In the genomic region with DNA sequence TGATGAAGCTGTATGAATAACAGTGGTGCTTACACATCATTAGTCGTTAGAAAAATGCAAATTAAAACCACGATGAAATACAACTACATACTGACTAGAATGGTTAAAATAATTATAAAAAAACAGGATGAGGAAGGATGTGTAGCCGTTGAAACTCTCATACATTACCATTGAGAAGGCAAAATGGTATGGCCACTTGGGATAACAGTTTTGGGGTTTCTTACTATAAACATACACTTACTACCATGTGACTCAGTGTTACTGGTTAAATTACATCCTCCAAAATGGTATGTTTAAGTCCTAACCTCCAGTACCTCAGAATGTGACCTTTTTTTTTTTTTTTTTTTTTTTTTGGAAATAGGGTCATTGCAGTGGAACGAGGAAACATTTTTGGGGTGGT, we compare ENCODE assay signal across 19 cellular contexts. TPM values are rescaled to one million over a fixed set of nuclear protein-coding genes. Genes with fewer than 3 reads are reported as not detected.
DNase-seq lines count a peak whose midpoint lies in the region; ATAC-seq and TF ChIP-seq lines count a peak whose summit lies in the region.
"Had no signal": no experiment of that assay in that cellular context is flagged by ENCODE, and none has a peak within 500 bp of the region (broad histone marks: within the 10 kb centered on the region; RNA-seq: fewer than 3 reads in every experiment).

No MANE protein-coding gene starts in this region.

- H2AFZ ChIP-seq in ACC112 (ENCODE audit: low read length, unreplicated experiment) (no peak overlapping the region), GM23248 (no peak overlapping the region), neuronal stem cell (ENCODE audit: low read length) (no peak overlapping the region)

- H3F3A ChIP-seq in GM23248 (ENCODE audit: insufficient read depth): peaks cover 33% of the 10 kb centered on the region

- H3K27me3 ChIP-seq in ACC112 (ENCODE audit: insufficient read depth, low read length): no peaks in the 10 kb centered on the region
- no peaks in the 10 kb centered on the region for H3K27me3 ChIP-seq in GM23248 (replicated peaks; ENCODE audit: insufficient read depth)
- no peaks in the 10 kb centered on the region for H3K27me3 ChIP-seq in neuronal stem cell (ENCODE audit: control insufficient read depth in 3 of 3, insufficient read depth in 3 of 3, low read depth in 1 of 3, low read length in 3 of 3)
- H3K27me3 ChIP-seq: BLaER1 had no signal

- no peaks in the 10 kb centered on the region for H3K9me2 ChIP-seq in GM23248 (ENCODE audit: insufficient read depth)

- H3K36me3 ChIP-seq in ACC112 (ENCODE audit: insufficient read depth, low read length): no peaks in the 10 kb centered on the region
- H3K36me3 ChIP-seq in GM23248 (ENCODE audit: low read depth): no peaks in the 10 kb centered on the region
- H3K36me3 ChIP-seq in neuronal stem cell (replicated peaks in 1 of 2; ENCODE audit: control insufficient read depth in 2 of 2, insufficient read depth in 2 of 2, low read length in 2 of 2): peaks cover 0 to 5% of the 10 kb centered on the region in 2 donors

- DNase-seq in GM23248 (peak; percentile 26), RKO (ENCODE audit: low spot score) (peak; percentile 9), fibroblast of mammary gland (ENCODE audit: low read depth) (peak; percentile 56), neuronal stem cell (ENCODE audit: low spot score) (no peak), amniotic stem cell (lab: John Stamatoyannopoulos, UW) (no peak)
- DNase-seq: CD4-positive, alpha-beta memory T cell; H7; NCI-H1092 treated with DMSO at 0.1 percent for 48 hours; NCI-H146; NCI-H2081; NCI-H2171 treated with DMSO at 0.1 percent for 48 hours; NCI-H446; NCI-H69; NK-92 treated with Interleukin-12 subunit alpha and Interleukin-12 subunit beta, amount 100 ng/mL, for 24 hours; Right ventricle myocardium superior had no signal

- no peak for TF ChIP-seq CTCF in fibroblast of mammary gland (conservative IDR thresholded peaks at IDR 0.05; ENCODE audit: control insufficient read depth, insufficient read depth, low read depth, low read length)

- no peak for ATAC-seq in HG03159 (IDR thresholded peaks at IDR 0.05; ENCODE audit: unreplicated experiment)
- ATAC-seq: K562 had no signal

- H3K79me1 ChIP-seq in neuronal stem cell (ENCODE audit: low read depth, low read length): no peaks in the 10 kb centered on the region

- H3K9ac ChIP-seq in GM23248: no peak overlapping the region
- no peak overlapping the region for H3K9ac ChIP-seq in neuronal stem cell (ENCODE audit: low read depth, low read length, poor library complexity)
- H3K9ac ChIP-seq: BLaER1 had no signal

- no peak overlapping the region for H3K14ac ChIP-seq in neuronal stem cell (ENCODE audit: low read length)

- H3K4ac ChIP-seq in neuronal stem cell (ENCODE audit: low read length): no peak overlapping the region

- no peak overlapping the region for H2BK15ac ChIP-seq in neuronal stem cell (ENCODE audit: low read length)

- 16 to 19% methylated on average over 4 of the region's 4 CpGs for WGBS in GM23248 (ENCODE audit: low coverage in 1 of 2, low lambda C conversion rate in 2 of 2, missing lambda C conversion rate in 2 of 2), 2 experiments
- WGBS in neuronal stem cell (ENCODE audit: extremely low coverage in 2 of 2, insufficient read length in 2 of 2, insufficient replicate concordance in 1 of 2), 2 donors: no CpG with 5 or more reads among the region's 4 CpGs

- H3K4me1 ChIP-seq in ACC112 (ENCODE audit: control insufficient read depth, insufficient read depth, low read length, unreplicated experiment) (peaks cover 25% of the 10 kb centered on the region), GM23248 (ENCODE audit: insufficient read depth) (peaks cover 32% of the 10 kb centered on the region), neuronal stem cell (ENCODE audit: control insufficient read depth in 2 of 2, insufficient read depth in 1 of 2, low read depth in 1 of 2, low read length in 2 of 2) (no peaks in the 10 kb centered on the region)
- H3K4me1 ChIP-seq: BLaER1 had no signal

- H2BK120ac ChIP-seq in neuronal stem cell (ENCODE audit: low read depth, low read length): no peak overlapping the region

- no peaks in the 10 kb centered on the region for H4K20me1 ChIP-seq in GM23248 (ENCODE audit: insufficient read depth)

- H3K27ac ChIP-seq in ACC112 (ENCODE audit: low read depth, low read length) (peak overlapping the region; percentile 50; the same call in 1 of the 2 replicates), GM23248 (peak overlapping the region; percentile 65), neuronal stem cell (replicated peaks; ENCODE audit: low read length) (no peak overlapping the region)
- H3K27ac ChIP-seq: BLaER1 had no signal

- no peak overlapping the region for H2BK12ac ChIP-seq in neuronal stem cell (ENCODE audit: low read length)

- no peaks in the 10 kb centered on the region for H3K9me3 ChIP-seq in GM23248 (ENCODE audit: low read depth)
- peaks cover 0 to 8% of the 10 kb centered on the region in 2 donors for H3K9me3 ChIP-seq in neuronal stem cell (replicated peaks in 1 of 2; ENCODE audit: control insufficient read depth in 2 of 2, insufficient read depth in 1 of 2, low read depth in 1 of 2, low read length in 2 of 2)
- H3K9me3 ChIP-seq: BLaER1 had no signal

- no peak overlapping the region for H3K4me3 ChIP-seq in ACC112 (ENCODE audit: low read depth, low read length)
- no peak overlapping the region for H3K4me3 ChIP-seq in GM23248
- H3K4me3 ChIP-seq in fibroblast of mammary gland (ENCODE audit: control insufficient read depth, low read depth, low read length): no peak overlapping the region
- no peak overlapping the region for H3K4me3 ChIP-seq in neuronal stem cell (ENCODE audit: low read length in 2 of 2)
- H3K4me3 ChIP-seq: BLaER1, K562 had no signal

- H2AK5ac ChIP-seq in neuronal stem cell (ENCODE audit: low read depth, low read length): no peak overlapping the region

- no peak overlapping the region for H2BK5ac ChIP-seq in neuronal stem cell (ENCODE audit: low read length)

- H4K8ac ChIP-seq in neuronal stem cell (ENCODE audit: low read depth, low read length): no peak overlapping the region

- H3K4me2 ChIP-seq in GM23248 (ENCODE audit: unreplicated experiment) (peak overlapping the region; percentile 16), neuronal stem cell (ENCODE audit: insufficient read depth, low read length, poor library complexity, severe bottlenecking) (no peak overlapping the region)
- H3K4me2 ChIP-seq: BLaER1 had no signal

- in situ Hi-C loops in GM23248 (cut with MboI): no loop called here

- peaks cover 35% of the 10 kb centered on the region for H3K79me2 ChIP-seq in ACC112 (ENCODE audit: control insufficient read depth, insufficient read depth, low read length, unreplicated experiment)
- H3K79me2 ChIP-seq in GM23248 (ENCODE audit: insufficient read depth): peaks cover 96% of the 10 kb centered on the region

- H3K23ac ChIP-seq in neuronal stem cell (ENCODE audit: low read depth, low read length, poor library complexity): no peak overlapping the region

- H4K91ac ChIP-seq in neuronal stem cell (ENCODE audit: low read depth, low read length, poor library complexity): no peak overlapping the region

- H3K18ac ChIP-seq in neuronal stem cell (ENCODE audit: low read length): no peak overlapping the region

RNA-seq across cellular contexts. Expression of a gene that starts 58.4 kb away (rescaled TPM):
- 142 and 171 TPM in 2 replicates for total RNA-seq in GM23248 (2014; rRNA removed; shearing (Covaris generic))
- polyA plus RNA-seq in GM23248 (2016; fragmentation: Nextera tagmentation; extraction: Ambion mirVana): 168 and 184 TPM in 2 replicates
- 212 TPM for polyA plus RNA-seq in neuronal stem cell (2013, experiment 1 of 2)
- polyA plus RNA-seq in neuronal stem cell (2013, experiment 2 of 2): 204 TPM

Comparison
In these comparisons a context has a peak if more than half of its experiments do, and no peak if none do; other contexts are left out.
1. DNase-seq: peak in GM23248 (single experiment), RKO (single experiment) and fibroblast of mammary gland (single experiment); none in neuronal stem cell (single experiment) and amniotic stem cell (single experiment).